Comparison of ENCODE assay signal across 17 cellular contexts in the genomic region with DNA sequence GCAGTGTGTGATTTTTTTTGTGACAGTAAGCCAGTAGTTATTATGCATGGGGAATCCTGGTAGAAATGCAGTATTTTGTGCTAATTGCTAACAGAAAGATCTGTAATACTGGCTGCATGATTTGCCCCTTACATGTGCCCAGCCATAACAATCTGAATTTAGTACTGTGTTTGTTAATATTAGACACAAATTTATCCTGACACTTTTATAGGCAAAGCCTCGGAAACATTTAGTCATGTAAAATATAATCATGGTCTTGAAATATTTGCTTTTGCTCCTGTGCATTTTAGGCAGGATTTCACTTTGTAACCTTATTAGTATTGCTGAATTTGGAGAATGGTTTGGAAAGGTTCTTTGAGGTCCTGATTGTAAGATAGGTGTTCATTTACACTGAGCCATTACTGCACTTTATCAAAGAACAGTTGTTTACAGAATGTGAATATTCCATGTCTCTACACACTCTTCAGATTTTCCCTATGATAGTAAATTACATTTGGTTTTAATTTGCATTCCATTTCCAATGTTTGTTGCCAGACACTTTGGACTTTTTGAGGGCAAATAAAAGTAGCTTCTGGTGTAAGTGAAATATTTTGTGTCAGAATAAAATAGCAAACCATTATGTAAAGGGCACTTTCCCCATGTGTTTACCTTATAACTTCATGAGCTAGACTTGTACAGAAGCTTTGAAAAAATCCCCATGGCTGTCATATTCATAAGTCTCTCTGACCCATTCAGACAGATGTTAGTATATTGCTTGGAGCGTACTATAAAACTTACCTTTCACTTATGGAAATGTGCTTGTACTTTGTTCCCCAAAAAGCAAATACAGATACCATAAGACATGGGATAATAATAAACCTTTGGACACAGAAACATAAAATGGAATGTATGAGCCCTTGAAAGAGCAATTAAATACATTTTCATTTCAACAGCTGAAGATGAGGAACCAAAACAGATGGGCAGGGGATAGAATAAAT.
"Had no signal": no experiment of that assay in that cellular context is flagged by ENCODE, and none has a peak within 500 bp of the region (broad histone marks: within the 10 kb centered on the region; RNA-seq: fewer than 3 reads in every experiment).

No MANE protein-coding gene starts in this region.

- H3K27me3 Mint-ChIP-seq: dendritic cell treated with granulocyte-macrophage colony-stimulating factor and Interleukin-4, amounts not matched to agents 40 ng/mL and 50 ng/mL, for 4 days; T-helper 17 cell had no signal

- H3K4me3 Mint-ChIP-seq: activated naive CD8-positive, alpha-beta T cell treated with anti-CD3 and anti-CD28 coated beads for 36 hours; activated T-helper 1 cell treated with anti-CD3 and anti-CD28 coated beads, Interleukin-12 subunit alpha, Interleukin-12 subunit beta, Interleukin-2, Interleukin-4 antibody, amounts not matched to agents 30 ng/mL and 10 ng/mL and 1 ng/mL, durations not matched to agents 14 hours and 24 hours and 36 hours; dendritic cell treated with granulocyte-macrophage colony-stimulating factor and Interleukin-4, amounts not matched to agents 40 ng/mL and 50 ng/mL, for 4 days; natural killer cell treated with Interleukin-12 subunit alpha and Interleukin-12 subunit beta and Interleukin-15 and Interleukin-18, amount 100 ng/mL, for 72 hours; stimulated activated effector memory CD8-positive, alpha-beta T cell treated with anti-CD3 and anti-CD28 coated beads, Interleukin-12 subunit alpha, Interleukin-12 subunit beta, amount 100 ng/mL, for 72 hours; T-helper 17 cell; WTC11 had no signal

- H3K27me3 ChIP-seq: brain microvascular endothelial cell had no signal

- FAIRE-seq: kidney, TTC549, urothelium cell line had no signal

- ATAC-seq: left ventricle myocardium superior; natural killer cell treated with Interleukin-12 subunit alpha and Interleukin-12 subunit beta and Interleukin-15 and Interleukin-18, amount 100 ng/mL, for 72 hours; stimulated activated effector memory CD8-positive, alpha-beta T cell treated with anti-CD3 and anti-CD28 coated beads, Interleukin-12 subunit alpha, Interleukin-12 subunit beta, amount 100 ng/mL, for 72 hours; T-helper 17 cell; WTC11 had no signal

- H3K27ac ChIP-seq: brain microvascular endothelial cell had no signal

- H3K27ac Mint-ChIP-seq: activated naive CD8-positive, alpha-beta T cell treated with anti-CD3 and anti-CD28 coated beads for 36 hours; activated T-helper 1 cell treated with anti-CD3 and anti-CD28 coated beads, Interleukin-12 subunit alpha, Interleukin-12 subunit beta, Interleukin-2, Interleukin-4 antibody, amounts not matched to agents 30 ng/mL and 10 ng/mL and 1 ng/mL, durations not matched to agents 14 hours and 24 hours and 36 hours; dendritic cell treated with granulocyte-macrophage colony-stimulating factor and Interleukin-4, amounts not matched to agents 40 ng/mL and 50 ng/mL, for 4 days; natural killer cell treated with Interleukin-12 subunit alpha and Interleukin-12 subunit beta and Interleukin-15 and Interleukin-18, amount 100 ng/mL, for 72 hours; stimulated activated effector memory CD8-positive, alpha-beta T cell treated with anti-CD3 and anti-CD28 coated beads, Interleukin-12 subunit alpha, Interleukin-12 subunit beta, amount 100 ng/mL, for 72 hours; T-helper 17 cell; WTC11 had no signal

- DNase-seq: activated CD4-positive, alpha-beta T cell treated with anti-CD3 and anti-CD28 coated beads for 48 hours; activated naive CD8-positive, alpha-beta T cell treated with anti-CD3 and anti-CD28 coated beads for 36 hours; brain microvascular endothelial cell; effector memory CD4-positive, alpha-beta T cell; kidney; left ventricle myocardium superior; mesendoderm; posterior cingulate gyrus; retina; T-helper 17 cell had no signal

- H3K36me3 ChIP-seq: brain microvascular endothelial cell had no signal

- H3K36me3 Mint-ChIP-seq: activated naive CD8-positive, alpha-beta T cell treated with anti-CD3 and anti-CD28 coated beads for 36 hours; natural killer cell treated with Interleukin-12 subunit alpha and Interleukin-12 subunit beta and Interleukin-15 and Interleukin-18, amount 100 ng/mL, for 72 hours; stimulated activated effector memory CD8-positive, alpha-beta T cell treated with anti-CD3 and anti-CD28 coated beads, Interleukin-12 subunit alpha, Interleukin-12 subunit beta, amount 100 ng/mL, for 72 hours; WTC11 had no signal

- H3K9me3 Mint-ChIP-seq: activated naive CD8-positive, alpha-beta T cell treated with anti-CD3 and anti-CD28 coated beads for 36 hours; activated T-helper 1 cell treated with anti-CD3 and anti-CD28 coated beads, Interleukin-12 subunit alpha, Interleukin-12 subunit beta, Interleukin-2, Interleukin-4 antibody, amounts not matched to agents 30 ng/mL and 10 ng/mL and 1 ng/mL, durations not matched to agents 14 hours and 24 hours and 36 hours; dendritic cell treated with granulocyte-macrophage colony-stimulating factor and Interleukin-4, amounts not matched to agents 40 ng/mL and 50 ng/mL, for 4 days; natural killer cell treated with Interleukin-12 subunit alpha and Interleukin-12 subunit beta and Interleukin-15 and Interleukin-18, amount 100 ng/mL, for 72 hours; stimulated activated effector memory CD8-positive, alpha-beta T cell treated with anti-CD3 and anti-CD28 coated beads, Interleukin-12 subunit alpha, Interleukin-12 subunit beta, amount 100 ng/mL, for 72 hours; WTC11 had no signal
